ENCODE assay signal across 10 cellular contexts in genomic region chr19:10762656-10763055, GRCh38. TPM values are rescaled to one million over a fixed set of nuclear protein-coding genes. Genes with fewer than 3 reads are reported as not detected.
DNase-seq lines count a peak whose midpoint lies in the region; ATAC-seq, FAIRE-seq and TF ChIP-seq lines count a peak whose summit lies in the region.
"Had no signal": no experiment of that assay in that cellular context is flagged by ENCODE, and none has a peak within 500 bp of the region (broad histone marks: within the 10 kb centered on the region; RNA-seq: fewer than 3 reads in every experiment).

No MANE protein-coding gene starts in this region.

- no peaks in the 10 kb centered on the region for H3K9me3 Mint-ChIP-seq in IgD-negative memory B cell
- H3K9me3 Mint-ChIP-seq in astrocyte (ENCODE audit: unreplicated experiment) = peaks cover 3% of the 10 kb centered on the region
- no peaks in the 10 kb centered on the region for H3K9me3 Mint-ChIP-seq in neural progenitor cell

- H3K27me3 Mint-ChIP-seq in IgD-negative memory B cell = peaks cover 1% of the 10 kb centered on the region
- H3K27me3 Mint-ChIP-seq in astrocyte (ENCODE audit: low read depth, unreplicated experiment) = no peaks in the 10 kb centered on the region
- peaks cover 2% of the 10 kb centered on the region for H3K27me3 Mint-ChIP-seq in neural progenitor cell (ENCODE audit: insufficient read depth, low read depth)

- H3K4me3 Mint-ChIP-seq in IgD-negative memory B cell (peak overlapping the region in 3 of 4 donors; percentile 15 to 84 (median 81)), astrocyte (ENCODE audit: unreplicated experiment) (no peak overlapping the region), neural progenitor cell (no peak overlapping the region)

- POLR2A ChIA-PET in A549 (lab: Yijun Ruan, JAX) = no interaction called here

- H3K4me3 ChIP-seq in A549 (no peak overlapping the region), astrocyte (ENCODE audit: insufficient read depth, low read depth, low read length) (no peak overlapping the region), mucosa of rectum (ENCODE audit: low read length in 2 of 2) (no peak overlapping the region), neural progenitor cell (no peak overlapping the region)
- H3K4me3 ChIP-seq: MG63 had no signal

- no peak for FAIRE-seq in A549 (lab: Jason Lieb, UNC)
- FAIRE-seq in astrocyte (lab: Jason Lieb, UNC) = no peak

- peak in 1 of 2 experiments; percentile 54 for DNase-seq in A549 (ENCODE audit: low read depth in 1 of 2, low spot score in 1 of 2)
- DNase-seq in astrocyte (ENCODE audit: low read depth) = no peak
- no peak for DNase-seq in erythroblast (lab: John Stamatoyannopoulos, UW)
- DNase-seq in neural progenitor cell (ENCODE audit: low spot score) = no peak
- DNase-seq in HCEC 1CT = no peak
- DNase-seq: MG63 had no signal

- H4K20me1 ChIP-seq in astrocyte (ENCODE audit: insufficient read depth, low read length) = peaks cover 81% of the 10 kb centered on the region
- H4K20me1 ChIP-seq in neural progenitor cell (ENCODE audit: low read depth) = peaks cover 9% of the 10 kb centered on the region

- 89% methylated on average over 1 of the region's 1 CpG for WGBS in A549 (ENCODE audit: missing lambda C conversion rate)

- H3K79me2 ChIP-seq in astrocyte (ENCODE audit: insufficient read depth, low read length) = peaks cover 54% of the 10 kb centered on the region
- peaks cover 10% of the 10 kb centered on the region for H3K79me2 ChIP-seq in neural progenitor cell (ENCODE audit: low read depth)

- H3K27ac Mint-ChIP-seq in IgD-negative memory B cell (peak overlapping the region; percentile 59 to 83 (median 68)), astrocyte (ENCODE audit: unreplicated experiment) (peak overlapping the region; percentile 62), neural progenitor cell (no peak overlapping the region)

- H3F3A ChIP-seq in neural progenitor cell (ENCODE audit: low read depth) = no peaks in the 10 kb centered on the region

- H3K36me3 ChIP-seq in astrocyte (ENCODE audit: insufficient read depth, low read length) (peaks cover 4% of the 10 kb centered on the region), mucosa of rectum (ENCODE audit: control insufficient read depth in 2 of 2, insufficient read depth in 2 of 2, low read length in 2 of 2) (peaks cover 15 to 20% of the 10 kb centered on the region in 2 donors), neural progenitor cell (no peaks in the 10 kb centered on the region)

- no peak for TF ChIP-seq CTCF in A549 (IDR thresholded peaks at IDR 0.05)
- TF ChIP-seq CTCF in astrocyte (IDR thresholded peaks at IDR 0.05; ENCODE audit: insufficient read depth, low read depth, low read length) = no peak
- TF ChIP-seq CTCF in neural progenitor cell (IDR thresholded peaks at IDR 0.05) = no peak

- no peak for TF ChIP-seq RAD21 in A549 (conservative IDR thresholded peaks at IDR 0.05 in 1 of 2, IDR thresholded peaks at IDR 0.05 in 1 of 2)

- H2AFZ ChIP-seq in astrocyte (ENCODE audit: low read depth, low read length) (no peak overlapping the region), neural progenitor cell (replicated peaks) (no peak overlapping the region)

- ATAC-seq in A549 (peak in 1 of 2 experiments; percentile 28; a peak in 3 of 6 replicates), GM21447 (IDR thresholded peaks at IDR 0.05; ENCODE audit: unreplicated experiment) (no peak)

- no peak overlapping the region for H3K9ac ChIP-seq in astrocyte (ENCODE audit: low read length)
- H3K9ac ChIP-seq in mucosa of rectum (ENCODE audit: low read depth in 1 of 2, low read length in 2 of 2) = peak overlapping the region; percentile 56 to 87
- H3K9ac ChIP-seq in neural progenitor cell = no peak overlapping the region

- H3K27me3 ChIP-seq in astrocyte (ENCODE audit: insufficient read depth, low read length) = no peaks in the 10 kb centered on the region
- no peaks in the 10 kb centered on the region for H3K27me3 ChIP-seq in mucosa of rectum (ENCODE audit: control insufficient read depth in 2 of 2, insufficient read depth in 2 of 2, low read length in 2 of 2)
- no peaks in the 10 kb centered on the region for H3K27me3 ChIP-seq in neural progenitor cell
- H3K27me3 ChIP-seq: MG63 had no signal

- H3K4me1 Mint-ChIP-seq in IgD-negative memory B cell (peaks cover 17 to 55% (median 50%) of the 10 kb centered on the region in 3 donors), astrocyte (ENCODE audit: low read depth, unreplicated experiment) (peaks cover 6% of the 10 kb centered on the region), neural progenitor cell (peaks cover 19% of the 10 kb centered on the region)

- no peaks in the 10 kb centered on the region for H3K36me3 Mint-ChIP-seq in IgD-negative memory B cell
- peaks cover 28% of the 10 kb centered on the region for H3K36me3 Mint-ChIP-seq in astrocyte (ENCODE audit: low read depth, unreplicated experiment)
- peaks cover 6% of the 10 kb centered on the region for H3K36me3 Mint-ChIP-seq in neural progenitor cell

- H3K4me2 ChIP-seq in A549 = peak overlapping the region; percentile 59
- no peak overlapping the region for H3K4me2 ChIP-seq in astrocyte (ENCODE audit: low read length)
- H3K4me2 ChIP-seq in neural progenitor cell = no peak overlapping the region

- CTCF ChIA-PET in A549 (lab: Yijun Ruan, JAX) = interaction anchor here (1.1 kb wide), 1 partner anchor 67 kb away, joined by 3 read pairs; no protein-coding TSS in a partner anchor

- TF ChIP-seq POLR2A in A549 (IDR thresholded peaks at IDR 0.05; ENCODE audit: low read length) (no peak), erythroblast (IDR thresholded peaks at IDR 0.05; ENCODE audit: low read length) (no peak)

- H3K9me3 ChIP-seq in A549 = no peaks in the 10 kb centered on the region
- no peaks in the 10 kb centered on the region for H3K9me3 ChIP-seq in astrocyte (ENCODE audit: insufficient read depth, low read depth, low read length)
- H3K9me3 ChIP-seq in mucosa of rectum (ENCODE audit: control insufficient read depth in 2 of 2, low read length in 2 of 2) = no peaks in the 10 kb centered on the region
- H3K9me3 ChIP-seq in neural progenitor cell (ENCODE audit: low read depth) = no peaks in the 10 kb centered on the region
- H3K9me3 ChIP-seq: Caco-2, MG63 had no signal

- H3K4me1 ChIP-seq in A549 (peaks cover 75% of the 10 kb centered on the region), astrocyte (ENCODE audit: insufficient read depth, low read length) (peaks cover 13% of the 10 kb centered on the region), mucosa of rectum (ENCODE audit: control insufficient read depth in 2 of 2, insufficient read depth in 2 of 2, low read length in 2 of 2) (peaks cover 74 to 85% of the 10 kb centered on the region in 2 donors), neural progenitor cell (no peaks in the 10 kb centered on the region)

- H3K27ac ChIP-seq in A549 (peak overlapping the region; percentile 66 to 89; a peak in 5 of 6 replicates), astrocyte (ENCODE audit: low read depth, low read length) (no peak overlapping the region), mucosa of rectum (ENCODE audit: low read depth in 2 of 2, low read length in 2 of 2) (peak overlapping the region; percentile 96 to 99), neural progenitor cell (no peak overlapping the region)

- TF ChIP-seq EP300 in A549 (IDR thresholded peaks at IDR 0.05) = no peak

TF ChIP-seq in A549, 52 proteins besides CTCF, POLR2A, EP300 and RAD21 (continues in another document):
- TF ChIP-seq NPAS2 (CRISPR knock-in tag; IDR thresholded peaks at IDR 0.05; ENCODE audit: borderline replicate concordance) (no peak), BCL3 (IDR thresholded peaks at IDR 0.05) (no peak), HOXA7 (CRISPR knock-in tag; IDR thresholded peaks at IDR 0.05) (no peak), NFE2L2 (conservative IDR thresholded peaks at IDR 0.05; ENCODE audit: low read length) (no peak), E2F6 (IDR thresholded peaks at IDR 0.05; ENCODE audit: borderline replicate concordance, low read depth) (no peak), HOXB5 (CRISPR knock-in tag; IDR thresholded peaks at IDR 0.05) (no peak), KDM5A (IDR thresholded peaks at IDR 0.05) (no peak), JUN (IDR thresholded peaks at IDR 0.05) (no peak), HMGXB4 (CRISPR knock-in tag; IDR thresholded peaks at IDR 0.05; ENCODE audit: borderline replicate concordance) (no peak)

RNA-seq across cellular contexts. Expression of gene DNM2, which starts 44.8 kb away (rescaled TPM):
- polyA plus RNA-seq in A549 (2011; rRNA removed) (32.9 and 52.4 TPM in 2 replicates), A549 (2017; fragmentation: RNase III; extraction: RNeasy Plus Mini Kit Qiagen cat#74134 plus additional on column Dnase treatment) (55.8 to 58.5 TPM (median 57.3 TPM) in 3 replicates), IgD-negative memory B cell (109 TPM)
- 32.5 and 44.3 TPM in 2 replicates for polyA plus RNA-seq in A549 (2012; cell fraction: cytosol; rRNA removed)
- 83.5 and 91.5 TPM in 2 replicates for polyA plus RNA-seq in A549 (2012; cell fraction: nucleus; rRNA removed)
- polyA minus RNA-seq in A549 (2011; rRNA and poly(A)+ RNA removed) = 128 and 145 TPM in 2 replicates
- total RNA-seq in astrocyte (129 TPM in 2 replicates), neural progenitor cell (ENCODE audit: low replicate concordance) (49.9 and 101 TPM in 2 replicates)

Comparison
In these comparisons a context has a peak if more than half of its experiments do, and no peak if none do; other contexts are left out.
1. H3K27ac ChIP-seq: peak in A549 (2 of 2) and mucosa of rectum (2 of 2); none in astrocyte (single experiment) and neural progenitor cell (single experiment).
2. H3K4me3 Mint-ChIP-seq: peak in IgD-negative memory B cell (3 of 4); none in astrocyte (single experiment) and neural progenitor cell (single experiment).
3. H3K9ac ChIP-seq: peak in mucosa of rectum (2 of 2); none in astrocyte (single experiment) and neural progenitor cell (single experiment).